ENCODE assay signal across 24 cellular contexts in genomic region chr20:62423326-62423706, GRCh38.
"Had no signal": no experiment of that assay in that cellular context is flagged by ENCODE, and none has a peak within 500 bp of the region (broad histone marks: within the 10 kb centered on the region; RNA-seq: fewer than 3 reads in every experiment).

No MANE protein-coding gene starts in this region.

- H3K36me3 ChIP-seq: adrenal gland, colonic mucosa, esophagus squamous epithelium, heart right ventricle, tibial nerve had no signal

- H3K4me1 ChIP-seq: adrenal gland, heart right ventricle, psoas muscle, tibial nerve had no signal

- ATAC-seq: body of pancreas; heart right ventricle; naive thymus-derived CD4-positive, alpha-beta T cell; psoas muscle had no signal

- H3K9me3 ChIP-seq: adrenal gland, body of pancreas, colonic mucosa, esophagus squamous epithelium, heart right ventricle, psoas muscle, tibial nerve had no signal

- DNase-seq: activated CD4-positive, alpha-beta T cell treated with anti-CD3 and anti-CD28 coated beads for 48 hours; activated CD4-positive, alpha-beta T cell treated with anti-CD3 and anti-CD28 coated beads, Interleukin-2, amount 50 U/mL, for 48 hours; activated CD8-positive, alpha-beta memory T cell treated with anti-CD3 and anti-CD28 coated beads for 24 hours; activated effector memory CD4-positive, alpha-beta T cell treated with Interleukin-2 at 50 U/mL for 16 hours; activated naive CD4-positive, alpha-beta T cell treated with Interleukin-2 at 50 U/mL for 16 hours; activated naive CD8-positive, alpha-beta T cell treated with anti-CD3 and anti-CD28 coated beads for 36 hours; adrenal gland; aorta; body of pancreas; colonic mucosa; effector CD8-positive, alpha-beta T cell; esophagus squamous epithelium; foreskin melanocyte; heart right ventricle; midbrain; naive thymus-derived CD4-positive, alpha-beta T cell; nucleus accumbens; psoas muscle; stimulated activated CD4-positive, alpha-beta T cell treated with anti-CD3 and anti-CD28 coated beads, Interleukin-1b, Interleukin-23, amount 100 ng/mL, for 48 hours; stimulated activated naive CD4-positive, alpha-beta T cell treated with Interleukin-2 at 50 U/mL for 16 hours had no signal

- H3K4me3 ChIP-seq: adrenal gland, body of pancreas, colonic mucosa, esophagus squamous epithelium, heart right ventricle, psoas muscle, smooth muscle cell, tibial nerve had no signal

- H3K27ac ChIP-seq: adrenal gland, body of pancreas, colonic mucosa, epithelial cell of prostate, esophagus squamous epithelium, heart right ventricle, parathyroid adenoma, psoas muscle, tibial nerve had no signal
